In genomic region chr7:111006040-111006439, GRCh38 we compare ENCODE assay signal across 23 cellular contexts.
DNase-seq lines count a peak whose midpoint lies in the region; ATAC-seq and TF ChIP-seq lines count a peak whose summit lies in the region.
"Had no signal": no experiment of that assay in that cellular context is flagged by ENCODE, and none has a peak within 500 bp of the region (broad histone marks: within the 10 kb centered on the region; RNA-seq: fewer than 3 reads in every experiment).

No MANE protein-coding gene starts in this region.

- no peak for TF ChIP-seq EP300 in esophagus muscularis mucosa (IDR thresholded peaks at IDR 0.05)

- H3K4me1 Mint-ChIP-seq in activated T-cell treated with anti-CD3 and anti-CD28 coated beads, Interleukin-2, amount 50 U/mL, for 4 hours (ENCODE audit: low read depth), result peaks cover 29% of the 10 kb centered on the region
- H3K4me1 Mint-ChIP-seq in stimulated activated naive CD8-positive, alpha-beta T cell treated with anti-CD3 and anti-CD28 coated beads, Interleukin-15, amount 100 ng/mL, for 72 hours, result peaks cover 23% of the 10 kb centered on the region

- H3K9me3 ChIP-seq in GM23248 (ENCODE audit: low read depth) (no peaks in the 10 kb centered on the region), esophagus muscularis mucosa (no peaks in the 10 kb centered on the region)
- H3K9me3 ChIP-seq: A549, SJSA1 had no signal

- H3K9ac ChIP-seq in GM23248, result no peak overlapping the region

- no peaks in the 10 kb centered on the region for H3K9me3 Mint-ChIP-seq in activated T-cell treated with anti-CD3 and anti-CD28 coated beads, Interleukin-2, amount 50 U/mL, for 4 hours
- no peaks in the 10 kb centered on the region for H3K9me3 Mint-ChIP-seq in stimulated activated naive CD8-positive, alpha-beta T cell treated with anti-CD3 and anti-CD28 coated beads, Interleukin-15, amount 100 ng/mL, for 72 hours
- H3K9me3 Mint-ChIP-seq: CD4-positive, alpha-beta memory T cell had no signal

- peaks cover 20% of the 10 kb centered on the region for H3F3A ChIP-seq in GM23248 (ENCODE audit: insufficient read depth)

- H3K27ac ChIP-seq in GM23248 (no peak overlapping the region), brain microvascular endothelial cell (peak overlapping the region; percentile 44), esophagus muscularis mucosa (replicated peaks in 1 of 4) (no peak overlapping the region)
- H3K27ac ChIP-seq: A549, HL-60, SJSA1 had no signal

- peak; percentile 47 to 51 for ATAC-seq in activated T-cell treated with anti-CD3 and anti-CD28 coated beads, Interleukin-2, amount 50 U/mL, for 4 hours
- peak; percentile 59 for ATAC-seq in stimulated activated naive CD8-positive, alpha-beta T cell treated with anti-CD3 and anti-CD28 coated beads, Interleukin-15, amount 100 ng/mL, for 72 hours
- ATAC-seq: A549, HCT116 had no signal

- TF ChIP-seq POLR2A in esophagus muscularis mucosa (IDR thresholded peaks at IDR 0.05; ENCODE audit: low read depth), result no peak

- no peaks in the 10 kb centered on the region for H3K36me3 Mint-ChIP-seq in activated T-cell treated with anti-CD3 and anti-CD28 coated beads, Interleukin-2, amount 50 U/mL, for 4 hours (ENCODE audit: insufficient read depth)
- H3K36me3 Mint-ChIP-seq: CD4-positive, alpha-beta memory T cell had no signal

- peak overlapping the region; percentile 25 for H3K4me2 ChIP-seq in GM23248 (ENCODE audit: unreplicated experiment)
- H3K4me2 ChIP-seq: A549 had no signal

- H3K27me3 ChIP-seq in GM23248 (replicated peaks; ENCODE audit: insufficient read depth) (no peaks in the 10 kb centered on the region), brain microvascular endothelial cell (replicated peaks) (no peaks in the 10 kb centered on the region), esophagus muscularis mucosa (no peaks in the 10 kb centered on the region)
- H3K27me3 ChIP-seq: SJSA1 had no signal

- no peaks in the 10 kb centered on the region for H3K79me2 ChIP-seq in GM23248 (ENCODE audit: insufficient read depth)

- H4K20me1 ChIP-seq in GM23248 (ENCODE audit: insufficient read depth), result no peaks in the 10 kb centered on the region

- H3K36me3 ChIP-seq in GM23248 (ENCODE audit: low read depth) (no peaks in the 10 kb centered on the region), brain microvascular endothelial cell (replicated peaks) (no peaks in the 10 kb centered on the region), esophagus muscularis mucosa (no peaks in the 10 kb centered on the region)
- H3K36me3 ChIP-seq: SJSA1 had no signal

- H3K9me2 ChIP-seq in GM23248 (ENCODE audit: insufficient read depth), result 0 out of 2 replicates have a peak, but pooled peaks cover 4% of the 10 kb centered on the region

- in situ Hi-C loops in GM23248 (cut with MboI) (no loop called here), brain microvascular endothelial cell (cut with HindIII; ENCODE audit: low pct_ligation_motif_present, low sequenced_read_pairs) (no loop called here)

- 45 to 47% methylated on average over 3 of the region's 3 CpGs for WGBS in GM23248 (ENCODE audit: low coverage in 1 of 2, low lambda C conversion rate in 2 of 2, missing lambda C conversion rate in 2 of 2), 2 experiments
- WGBS in esophagus muscularis mucosa, result 78% methylated on average over 3 of the region's 3 CpGs

- TF ChIP-seq CTCF in brain microvascular endothelial cell (IDR thresholded peaks at IDR 0.05; ENCODE audit: low read depth, low read length, missing control alignments) (no peak), esophagus muscularis mucosa (IDR thresholded peaks at IDR 0.05) (no peak)

- intact Hi-C loops in esophagus muscularis mucosa (cut with DNase I), result no loop called here

- H3K4me3 ChIP-seq in GM23248 (no peak overlapping the region), brain microvascular endothelial cell (ENCODE audit: low read depth, low read length) (no peak overlapping the region), esophagus muscularis mucosa (no peak overlapping the region)
- H3K4me3 ChIP-seq: A549, SJSA1 had no signal

- H3K27ac Mint-ChIP-seq in stimulated activated naive CD8-positive, alpha-beta T cell treated with anti-CD3 and anti-CD28 coated beads, Interleukin-15, amount 100 ng/mL, for 72 hours, result no peak overlapping the region
- H3K27ac Mint-ChIP-seq: CD4-positive, alpha-beta memory T cell had no signal

- no peaks in the 10 kb centered on the region for H3K27me3 Mint-ChIP-seq in activated T-cell treated with anti-CD3 and anti-CD28 coated beads, Interleukin-2, amount 50 U/mL, for 4 hours (ENCODE audit: low read depth)
- no peaks in the 10 kb centered on the region for H3K27me3 Mint-ChIP-seq in stimulated activated naive CD8-positive, alpha-beta T cell treated with anti-CD3 and anti-CD28 coated beads, Interleukin-15, amount 100 ng/mL, for 72 hours
- H3K27me3 Mint-ChIP-seq: CD4-positive, alpha-beta memory T cell had no signal

- DNase-seq in activated T-cell treated with anti-CD3 and anti-CD28 coated beads, Interleukin-2, amount 50 U/mL, for 4 hours, result no peak
- DNase-seq in activated T-cell treated with anti-CD3 and anti-CD28 coated beads for 4 hours (no peak), GM23248 (peak; percentile 14), brain microvascular endothelial cell (no peak), AML-193 (lab: John Stamatoyannopoulos, UW) (no peak), esophagus muscularis mucosa (ENCODE audit: extremely low spot score) (no peak)
- DNase-seq in stimulated activated naive CD8-positive, alpha-beta T cell treated with anti-CD3 and anti-CD28 coated beads, Interleukin-15, amount 100 ng/mL, for 72 hours, result no peak
- DNase-seq: C1 segment of cervical spinal cord; CD4-positive, alpha-beta memory T cell; COR-L47; DMS53; GF-D8; NCI-H1048; NCI-H1417; NCI-H1694; NCI-H2029 treated with DMSO at 0.1 percent for 48 hours; NCI-H2227 treated with DMSO at 0.1 percent for 48 hours; Right ventricle myocardium superior; RPMI8226 had no signal

- no peak overlapping the region for H2AFZ ChIP-seq in GM23248

- H3K4me3 Mint-ChIP-seq in activated T-cell treated with anti-CD3 and anti-CD28 coated beads, Interleukin-2, amount 50 U/mL, for 4 hours, result no peak overlapping the region
- no peak overlapping the region for H3K4me3 Mint-ChIP-seq in stimulated activated naive CD8-positive, alpha-beta T cell treated with anti-CD3 and anti-CD28 coated beads, Interleukin-15, amount 100 ng/mL, for 72 hours
- H3K4me3 Mint-ChIP-seq: CD4-positive, alpha-beta memory T cell had no signal

- peaks cover 23% of the 10 kb centered on the region for H3K4me1 ChIP-seq in GM23248 (ENCODE audit: insufficient read depth)
- no peaks in the 10 kb centered on the region for H3K4me1 ChIP-seq in esophagus muscularis mucosa
- H3K4me1 ChIP-seq: SJSA1 had no signal
